ENCODE assay signal across 29 cellular contexts in genomic region chr7:153390955-153391354, GRCh38.
"Had no signal": no experiment of that assay in that cellular context is flagged by ENCODE, and none has a peak within 500 bp of the region (broad histone marks: within the 10 kb centered on the region; RNA-seq: fewer than 3 reads in every experiment).

No MANE protein-coding gene starts in this region.

- H3K36me3 ChIP-seq: neutrophil, pancreas, prostate gland, right lobe of liver, sigmoid colon, stomach, thoracic aorta, thyroid gland, tibial nerve, upper lobe of left lung had no signal

- H3K27ac Mint-ChIP-seq: naive B cell; naive thymus-derived CD8-positive, alpha-beta T cell; natural killer cell treated with Interleukin-12 subunit alpha and Interleukin-12 subunit beta and Interleukin-15 and Interleukin-18, amount 100 ng/mL, for 72 hours; nephron progenitor cell; stimulated activated effector memory CD8-positive, alpha-beta T cell treated with anti-CD3 and anti-CD28 coated beads, Interleukin-12 subunit alpha, Interleukin-12 subunit beta, amount 100 ng/mL, for 72 hours; stimulated activated naive B cell treated with anti-CD40 and anti-IgM and Interleukin-4, amounts not matched to agents 10 μg/mL and 1 μg/mL and 100 μg/mL, for 72 hours; stimulated activated naive CD8-positive, alpha-beta T cell treated with anti-CD3 and anti-CD28 coated beads, Interleukin-15, Interleukin-2, amounts not matched to agents 100 ng/mL and 50 ng/mL, for 24 hours had no signal

- H3K27ac ChIP-seq: neutrophil, pancreas, prostate gland, right lobe of liver, sigmoid colon, stomach, thoracic aorta, thyroid gland, tibial nerve, upper lobe of left lung had no signal

- H3K4me3 Mint-ChIP-seq: naive B cell; naive thymus-derived CD8-positive, alpha-beta T cell; natural killer cell treated with Interleukin-12 subunit alpha and Interleukin-12 subunit beta and Interleukin-15 and Interleukin-18, amount 100 ng/mL, for 72 hours; nephron progenitor cell; neural crest cell; stimulated activated effector memory CD8-positive, alpha-beta T cell treated with anti-CD3 and anti-CD28 coated beads, Interleukin-12 subunit alpha, Interleukin-12 subunit beta, amount 100 ng/mL, for 72 hours; stimulated activated naive B cell treated with anti-CD40 and anti-IgM and Interleukin-4, amounts not matched to agents 10 μg/mL and 1 μg/mL and 100 μg/mL, for 72 hours; stimulated activated naive CD8-positive, alpha-beta T cell treated with anti-CD3 and anti-CD28 coated beads, Interleukin-15, Interleukin-2, amounts not matched to agents 100 ng/mL and 50 ng/mL, for 24 hours had no signal

- H3K4me1 ChIP-seq: pancreas, prostate gland, right lobe of liver, stomach, thyroid gland, tibial nerve, upper lobe of left lung had no signal

- H3K4me1 Mint-ChIP-seq: naive B cell; naive thymus-derived CD8-positive, alpha-beta T cell; nephron progenitor cell; neural crest cell; stimulated activated effector memory CD8-positive, alpha-beta T cell treated with anti-CD3 and anti-CD28 coated beads, Interleukin-12 subunit alpha, Interleukin-12 subunit beta, amount 100 ng/mL, for 72 hours; stimulated activated naive B cell treated with anti-CD40 and anti-IgM and Interleukin-4, amounts not matched to agents 10 μg/mL and 1 μg/mL and 100 μg/mL, for 72 hours had no signal

- H3K27me3 Mint-ChIP-seq: naive B cell; natural killer cell treated with Interleukin-12 subunit alpha and Interleukin-12 subunit beta and Interleukin-15 and Interleukin-18, amount 100 ng/mL, for 72 hours; stimulated activated naive B cell treated with anti-CD40 and anti-IgM and Interleukin-4, amounts not matched to agents 10 μg/mL and 1 μg/mL and 100 μg/mL, for 72 hours; stimulated activated naive CD8-positive, alpha-beta T cell treated with anti-CD3 and anti-CD28 coated beads, Interleukin-15, Interleukin-2, amounts not matched to agents 100 ng/mL and 50 ng/mL, for 24 hours had no signal

- H3K27me3 ChIP-seq: neutrophil, pancreas, right lobe of liver, sigmoid colon, stomach, thyroid gland, tibial nerve, upper lobe of left lung had no signal

- H3K9me3 ChIP-seq: neutrophil, pancreas, prostate gland, right lobe of liver, thoracic aorta, thyroid gland had no signal

- DNase-seq: naive B cell; naive thymus-derived CD8-positive, alpha-beta T cell; nephron progenitor cell; occipital lobe; pancreas; retina; right cardiac atrium; right lobe of liver; sigmoid colon; small intestine; stimulated activated CD4-positive, alpha-beta T cell treated with anti-CD3 and anti-CD28 coated beads, Interleukin-15, amount 100 ng/mL, for 24 hours; stimulated activated CD4-positive, alpha-beta T cell treated with anti-CD3 and anti-CD28 coated beads, Interleukin-2, amount 100 ng/mL, for 24 hours; stimulated activated CD4-positive, alpha-beta T cell treated with anti-CD3 and anti-CD28 coated beads, Interleukin-2, amount 100 ng/mL, for 48 hours; stimulated activated CD4-positive, alpha-beta T cell treated with anti-CD3 and anti-CD28 coated beads, Interleukin-4, amount 100 ng/mL, for 24 hours; stimulated activated naive B cell treated with anti-CD40 and anti-IgM and Interleukin-4, amounts not matched to agents 10 μg/mL and 1 μg/mL and 100 μg/mL, for 72 hours; stimulated activated naive CD4-positive, alpha-beta T cell treated with Interleukin-2 at 50 U/mL for 16 hours; stomach; thyroid gland; trophoblast cell; upper lobe of left lung had no signal

- FAIRE-seq: pancreas, small intestine, urothelium cell line had no signal

- ATAC-seq: naive thymus-derived CD8-positive, alpha-beta T cell; natural killer cell treated with Interleukin-12 subunit alpha and Interleukin-12 subunit beta and Interleukin-15 and Interleukin-18, amount 100 ng/mL, for 72 hours; pancreas; right cardiac atrium; right lobe of liver; stimulated activated effector memory CD8-positive, alpha-beta T cell treated with anti-CD3 and anti-CD28 coated beads, Interleukin-12 subunit alpha, Interleukin-12 subunit beta, amount 100 ng/mL, for 72 hours; stimulated activated naive B cell treated with anti-CD40 and anti-IgM and Interleukin-4, amounts not matched to agents 10 μg/mL and 1 μg/mL and 100 μg/mL, for 72 hours had no signal

- H3K4me3 ChIP-seq: pancreas, prostate gland, right lobe of liver, sigmoid colon, stomach, thoracic aorta, thyroid gland, tibial nerve, upper lobe of left lung had no signal

- H3K36me3 Mint-ChIP-seq: naive B cell; natural killer cell treated with Interleukin-12 subunit alpha and Interleukin-12 subunit beta and Interleukin-15 and Interleukin-18, amount 100 ng/mL, for 72 hours; stimulated activated effector memory CD8-positive, alpha-beta T cell treated with anti-CD3 and anti-CD28 coated beads, Interleukin-12 subunit alpha, Interleukin-12 subunit beta, amount 100 ng/mL, for 72 hours; stimulated activated naive B cell treated with anti-CD40 and anti-IgM and Interleukin-4, amounts not matched to agents 10 μg/mL and 1 μg/mL and 100 μg/mL, for 72 hours had no signal
